In genomic region chr16:57774886-57775285, GRCh38 we compare ENCODE assay signal across 1 cellular context.
TF ChIP-seq lines count a peak whose summit lies in the region.

No MANE protein-coding gene starts in this region.

TF ChIP-seq in IMR-90, 13 proteins besides CTCF, POLR2A, EP300 and RAD21:
- TF ChIP-seq NFE2L2 (IDR thresholded peaks at IDR 0.05; ENCODE audit: low read depth, low read length) (no peak), SMC3 (IDR thresholded peaks at IDR 0.05; ENCODE audit: low read depth, low read length) (no peak), FOS (IDR thresholded peaks at IDR 0.05; ENCODE audit: low read depth, low read length) (no peak), RCOR1 (IDR thresholded peaks at IDR 0.05; ENCODE audit: insufficient replicate concordance, low read length) (no peak)
